9 cellular contexts compared by ENCODE assay signal in genomic region chr19:1861599-1862031, GRCh38. TPM values are rescaled to one million over a fixed set of nuclear protein-coding genes. Genes with fewer than 3 reads are reported as not detected.
DNase-seq lines count a peak whose midpoint lies in the region; ATAC-seq and TF ChIP-seq lines count a peak whose summit lies in the region.
"Had no signal": no experiment of that assay in that cellular context is flagged by ENCODE, and none has a peak within 500 bp of the region (broad histone marks: within the 10 kb centered on the region; RNA-seq: fewer than 3 reads in every experiment).

No MANE protein-coding gene starts in this region.

- H3K4me3 ChIP-seq in WI38 (ENCODE audit: low read depth, low read length) (peak overlapping the region; percentile 81), hepatocyte (peak overlapping the region; percentile 90), smooth muscle cell (peak overlapping the region; percentile 80)

- H3K79me2 ChIP-seq in hepatocyte (peaks cover 55% of the 10 kb centered on the region), smooth muscle cell (ENCODE audit: low read depth) (peaks cover 60% of the 10 kb centered on the region)

- DNase-seq in DMS 273 (lab: John Stamatoyannopoulos, UW; ENCODE audit: unreplicated experiment) (peak; percentile 49), DMS 273 treated with DMSO at 0.1 percent for 48 hours (lab: John Stamatoyannopoulos, UW) (no peak), hepatocyte (ENCODE audit: low spot score) (no peak), smooth muscle cell (lab: John Stamatoyannopoulos, UW; ENCODE audit: unreplicated experiment) (no peak), dedifferentiated amniotic fluid mesenchymal stem cell (ENCODE audit: extremely low spot score) (no peak)
- DNase-seq: islet precursor cell had no signal

- no peaks in the 10 kb centered on the region for H3K27me3 ChIP-seq in hepatocyte
- no peaks in the 10 kb centered on the region for H3K27me3 ChIP-seq in smooth muscle cell (ENCODE audit: low read depth)

- ATAC-seq in GM19395 (IDR thresholded peaks at IDR 0.05; ENCODE audit: unreplicated experiment): no peak
- no peak for ATAC-seq in HG02642 (IDR thresholded peaks at IDR 0.05; ENCODE audit: poor library complexity, unreplicated experiment)

- peak overlapping the region; percentile 79 for H3K9ac ChIP-seq in smooth muscle cell (ENCODE audit: low read depth)

- peaks cover 59% of the 10 kb centered on the region for H3K4me1 ChIP-seq in hepatocyte (ENCODE audit: insufficient read depth)
- peaks cover 42% of the 10 kb centered on the region for H3K4me1 ChIP-seq in smooth muscle cell (ENCODE audit: low read depth)

- H3K36me3 ChIP-seq in hepatocyte (replicated peaks; ENCODE audit: insufficient read depth, low read depth) (no peaks in the 10 kb centered on the region), smooth muscle cell (ENCODE audit: low read depth) (no peaks in the 10 kb centered on the region)

- no peaks in the 10 kb centered on the region for H3K9me2 ChIP-seq in hepatocyte (replicated peaks; ENCODE audit: insufficient read depth)

- H4K20me1 ChIP-seq in hepatocyte (ENCODE audit: insufficient read depth, poor library complexity, severe bottlenecking): peaks cover 42% of the 10 kb centered on the region
- peaks cover 60% of the 10 kb centered on the region for H4K20me1 ChIP-seq in smooth muscle cell (ENCODE audit: low read depth)

- TF ChIP-seq CTCF in WI38 (IDR thresholded peaks at IDR 0.05; ENCODE audit: low read depth, low read length): no peak
- no peak for TF ChIP-seq CTCF in hepatocyte (IDR thresholded peaks at IDR 0.05; ENCODE audit: poor library complexity)
- TF ChIP-seq CTCF in smooth muscle cell (IDR thresholded peaks at IDR 0.05; ENCODE audit: borderline replicate concordance, insufficient read depth, poor library complexity, severe bottlenecking): no peak

- H3K4me2 ChIP-seq in hepatocyte: peak overlapping the region; percentile 98
- H3K4me2 ChIP-seq in smooth muscle cell: peak overlapping the region; percentile 100

- 16% methylated on average over 23 of the region's 23 CpGs for WGBS in hepatocyte (ENCODE audit: low lambda C conversion rate, missing lambda C conversion rate)
- 4% methylated on average over 19 of the region's 23 CpGs for WGBS in smooth muscle cell (ENCODE audit: low lambda C conversion rate)

- H2AFZ ChIP-seq in hepatocyte: no peak overlapping the region
- no peak overlapping the region for H2AFZ ChIP-seq in smooth muscle cell (ENCODE audit: low read depth)

- peak overlapping the region; percentile 67 for H3K27ac ChIP-seq in hepatocyte
- H3K27ac ChIP-seq in smooth muscle cell (ENCODE audit: low read depth): no peak overlapping the region

- H3K9me3 ChIP-seq in hepatocyte (ENCODE audit: low read depth) (no peaks in the 10 kb centered on the region), smooth muscle cell (replicated peaks; ENCODE audit: low read depth) (no peaks in the 10 kb centered on the region)

- no peaks in the 10 kb centered on the region for H3F3A ChIP-seq in smooth muscle cell (ENCODE audit: low read depth)

RNA-seq across cellular contexts. Expression of gene KLF16, which starts 1.8 kb away (rescaled TPM):
- total RNA-seq in hepatocyte: 3.4 and 6.4 TPM in 2 replicates
- polyA plus RNA-seq in hepatocyte: 14.3 and 16.0 TPM in 2 replicates
- 4.3 and 5.8 TPM in 2 replicates for total RNA-seq in smooth muscle cell
- polyA plus RNA-seq in smooth muscle cell: 15.4 and 16.7 TPM in 2 replicates

RNA-seq across cellular contexts. Expression of gene REXO1, which starts 13.3 kb away (rescaled TPM):
- total RNA-seq in hepatocyte: 13.2 and 13.4 TPM in 2 replicates
- 22.8 and 26.2 TPM in 2 replicates for polyA plus RNA-seq in hepatocyte
- 5.0 and 10.6 TPM in 2 replicates for total RNA-seq in smooth muscle cell
- polyA plus RNA-seq in smooth muscle cell: 11.6 and 17.9 TPM in 2 replicates

RNA-seq across cellular contexts. Expression of gene ABHD17A, which starts 23.7 kb away (rescaled TPM):
- total RNA-seq in hepatocyte (62.5 and 77.5 TPM in 2 replicates), smooth muscle cell (42.9 and 49.2 TPM in 2 replicates)
- polyA plus RNA-seq in hepatocyte (99.7 and 102 TPM in 2 replicates), smooth muscle cell (98.3 and 106 TPM in 2 replicates)

RNA-seq across cellular contexts. Expression of gene ADAT3, which starts 43.6 kb away (rescaled TPM):
- total RNA-seq in hepatocyte (2.4 and 5.3 TPM in 2 replicates), smooth muscle cell (0.49 and 0.58 TPM in 2 replicates)
- polyA plus RNA-seq in hepatocyte (11.0 and 11.6 TPM in 2 replicates), smooth muscle cell (2.0 and 4.8 TPM in 2 replicates)

RNA-seq across cellular contexts. Expression of gene SCAMP4, which starts 43.6 kb away (rescaled TPM):
- 69.3 and 77.2 TPM in 2 replicates for total RNA-seq in hepatocyte
- polyA plus RNA-seq in hepatocyte: 89.8 and 103 TPM in 2 replicates
- total RNA-seq in smooth muscle cell: 72.6 and 96.9 TPM in 2 replicates
- polyA plus RNA-seq in smooth muscle cell: 54.5 and 74.1 TPM in 2 replicates
